19 cellular contexts compared by ENCODE assay signal in genomic region chr10:107433605-107434004, GRCh38.
"Had no signal": no experiment of that assay in that cellular context is flagged by ENCODE, and none has a peak within 500 bp of the region (broad histone marks: within the 10 kb centered on the region; RNA-seq: fewer than 3 reads in every experiment).

No MANE protein-coding gene starts in this region.

- H3K27me3 ChIP-seq: dorsolateral prefrontal cortex, heart left ventricle, neutrophil, right lobe of liver, tibial artery, upper lobe of right lung, vagina had no signal

- DNase-seq: dorsolateral prefrontal cortex; effector CD8-positive, alpha-beta T cell; heart left ventricle; hippocampal formation; kidney glomerular epithelial cell; mammary epithelial cell; mucosa of descending colon; naive thymus-derived CD8-positive, alpha-beta T cell; psoas muscle; retina; right lobe of liver; stimulated activated CD4-positive, alpha-beta T cell treated with anti-CD3 and anti-CD28 coated beads, Interleukin-4, amount 100 ng/mL, for 1 hour; stimulated activated CD8-positive, alpha-beta memory T cell treated with anti-CD3 and anti-CD28 coated beads, Interleukin-4, amount 100 ng/mL, for 48 hours; stimulated activated naive CD8-positive, alpha-beta T cell treated with anti-CD3 and anti-CD28 coated beads, Interleukin-15, Interleukin-2, amounts not matched to agents 100 U/mL and 50 U/mL, for 24 hours; tibial artery; upper lobe of right lung had no signal

- H3K27ac ChIP-seq: dorsolateral prefrontal cortex, heart left ventricle, neutrophil, psoas muscle, right lobe of liver, tibial artery, upper lobe of right lung, vagina had no signal

- H3K36me3 ChIP-seq: heart left ventricle, neutrophil, right lobe of liver, tibial artery, upper lobe of right lung, vagina had no signal

- H3K4me1 Mint-ChIP-seq: naive thymus-derived CD8-positive, alpha-beta T cell; stimulated activated effector memory CD8-positive, alpha-beta T cell treated with anti-CD3 and anti-CD28 coated beads, Interleukin-12 subunit alpha, Interleukin-12 subunit beta, amount 100 ng/mL, for 72 hours had no signal

- H3K9me3 ChIP-seq: heart left ventricle, mucosa of descending colon, neutrophil, psoas muscle, right lobe of liver, tibial artery, upper lobe of right lung, vagina had no signal

- H3K36me3 Mint-ChIP-seq: naive thymus-derived CD8-positive, alpha-beta T cell; stimulated activated effector memory CD8-positive, alpha-beta T cell treated with anti-CD3 and anti-CD28 coated beads, Interleukin-12 subunit alpha, Interleukin-12 subunit beta, amount 100 ng/mL, for 72 hours had no signal

- H3K4me3 ChIP-seq: dorsolateral prefrontal cortex, heart left ventricle, mucosa of descending colon, psoas muscle, right lobe of liver, tibial artery, upper lobe of right lung, vagina had no signal

- H3K27ac Mint-ChIP-seq: naive thymus-derived CD8-positive, alpha-beta T cell; stimulated activated effector memory CD8-positive, alpha-beta T cell treated with anti-CD3 and anti-CD28 coated beads, Interleukin-12 subunit alpha, Interleukin-12 subunit beta, amount 100 ng/mL, for 72 hours had no signal

- H3K4me3 Mint-ChIP-seq: naive thymus-derived CD8-positive, alpha-beta T cell; stimulated activated effector memory CD8-positive, alpha-beta T cell treated with anti-CD3 and anti-CD28 coated beads, Interleukin-12 subunit alpha, Interleukin-12 subunit beta, amount 100 ng/mL, for 72 hours had no signal

- ATAC-seq: heart left ventricle; mucosa of descending colon; naive thymus-derived CD8-positive, alpha-beta T cell; psoas muscle; right lobe of liver; stimulated activated effector memory CD8-positive, alpha-beta T cell treated with anti-CD3 and anti-CD28 coated beads, Interleukin-12 subunit alpha, Interleukin-12 subunit beta, amount 100 ng/mL, for 72 hours; stimulated activated naive CD8-positive, alpha-beta T cell treated with anti-CD3 and anti-CD28 coated beads, Interleukin-15, Interleukin-2, amounts not matched to agents 100 U/mL and 50 U/mL, for 24 hours; upper lobe of right lung had no signal

- H3K27me3 Mint-ChIP-seq: naive thymus-derived CD8-positive, alpha-beta T cell had no signal

- H3K4me1 ChIP-seq: heart left ventricle, psoas muscle, right lobe of liver, tibial artery, upper lobe of right lung, vagina had no signal
